In genomic region chr5:105907016-105907415, GRCh38 we compare ENCODE assay signal across 29 cellular contexts.
"Had no signal": no experiment of that assay in that cellular context is flagged by ENCODE, and none has a peak within 500 bp of the region (broad histone marks: within the 10 kb centered on the region; RNA-seq: fewer than 3 reads in every experiment).

No MANE protein-coding gene starts in this region.

- H3K27ac ChIP-seq: adrenal gland, VCaP had no signal

- H3K9me3 ChIP-seq: adrenal gland had no signal

- H3K36me3 ChIP-seq: adrenal gland had no signal

- H3K27ac Mint-ChIP-seq: activated CD4-positive, alpha-beta memory T cell treated with anti-CD3 and anti-CD28 coated beads, Interleukin-2, amount 10 ng/mL, durations not matched to agents 7 days and 5 days; activated naive CD4-positive, alpha-beta T cell treated with anti-CD3 and anti-CD28 coated beads, Interleukin-2, amount 10 ng/mL, durations not matched to agents 7 days and 5 days; activated naive CD8-positive, alpha-beta T cell treated with anti-CD3 and anti-CD28 coated beads, Interleukin-2, amount 10 ng/mL, durations not matched to agents 7 days and 5 days; activated T-helper 17 cell treated with anti-CD3 and anti-CD28 coated beads, Interleukin-2, amount 50 U/mL, for 72 hours; IgD-negative memory B cell; T-cell had no signal

- H3K4me3 ChIP-seq: adrenal gland had no signal

- FAIRE-seq: bronchial epithelial cell, TTC549 had no signal

- ATAC-seq: activated T-helper 17 cell treated with anti-CD3 and anti-CD28 coated beads, Interleukin-2, amount 50 U/mL, for 72 hours; T-cell had no signal

- H3K4me1 ChIP-seq: adrenal gland had no signal

- H3K9me3 Mint-ChIP-seq: activated naive CD8-positive, alpha-beta T cell treated with anti-CD3 and anti-CD28 coated beads, Interleukin-2, amount 10 ng/mL, durations not matched to agents 7 days and 5 days had no signal

- DNase-seq: activated CD4-positive, alpha-beta memory T cell treated with anti-CD3 and anti-CD28 coated beads, Interleukin-2, amount 10 ng/mL, durations not matched to agents 7 days and 5 days; activated CD4-positive, alpha-beta T cell treated with anti-CD3 and anti-CD28 coated beads, Interleukin-2, amount 50 U/mL, for 1 hour; activated CD4-positive, CD25-positive, alpha-beta regulatory T cell; activated gamma-delta T cell; activated naive CD4-positive, alpha-beta T cell treated with anti-CD3 and anti-CD28 coated beads, Interleukin-2, amount 10 ng/mL, durations not matched to agents 7 days and 5 days; activated naive CD8-positive, alpha-beta T cell treated with anti-CD3 and anti-CD28 coated beads, Interleukin-2, amount 10 ng/mL, durations not matched to agents 7 days and 5 days; activated T-cell treated with anti-CD3 and anti-CD28 coated beads for 4 hours; activated T-cell treated with anti-CD3 and anti-CD28 coated beads, Interleukin-2, amount 50 U/mL, for 48 hours; adrenal gland; aorta; central memory CD4-positive, alpha-beta T cell; KG1; NCI-H1092; NCI-H1417; NCI-H1930; NCI-H2107; NCI-H2171 treated with DMSO at 0.1 percent for 48 hours; NCI-H345; NCI-H510A; NCI-H526 treated with DMSO at 0.1 percent for 48 hours; SHP77 treated with DMSO at 0.1 percent for 48 hours; T-cell; T-helper 2 cell; T1000 had no signal

- H3K36me3 Mint-ChIP-seq: activated naive CD4-positive, alpha-beta T cell treated with anti-CD3 and anti-CD28 coated beads, Interleukin-2, amount 10 ng/mL, durations not matched to agents 7 days and 5 days; activated naive CD8-positive, alpha-beta T cell treated with anti-CD3 and anti-CD28 coated beads, Interleukin-2, amount 10 ng/mL, durations not matched to agents 7 days and 5 days; IgD-negative memory B cell; T-cell had no signal

- H3K27me3 ChIP-seq: adrenal gland had no signal
